ENCODE assay signal across 1 cellular context in the genomic region with DNA sequence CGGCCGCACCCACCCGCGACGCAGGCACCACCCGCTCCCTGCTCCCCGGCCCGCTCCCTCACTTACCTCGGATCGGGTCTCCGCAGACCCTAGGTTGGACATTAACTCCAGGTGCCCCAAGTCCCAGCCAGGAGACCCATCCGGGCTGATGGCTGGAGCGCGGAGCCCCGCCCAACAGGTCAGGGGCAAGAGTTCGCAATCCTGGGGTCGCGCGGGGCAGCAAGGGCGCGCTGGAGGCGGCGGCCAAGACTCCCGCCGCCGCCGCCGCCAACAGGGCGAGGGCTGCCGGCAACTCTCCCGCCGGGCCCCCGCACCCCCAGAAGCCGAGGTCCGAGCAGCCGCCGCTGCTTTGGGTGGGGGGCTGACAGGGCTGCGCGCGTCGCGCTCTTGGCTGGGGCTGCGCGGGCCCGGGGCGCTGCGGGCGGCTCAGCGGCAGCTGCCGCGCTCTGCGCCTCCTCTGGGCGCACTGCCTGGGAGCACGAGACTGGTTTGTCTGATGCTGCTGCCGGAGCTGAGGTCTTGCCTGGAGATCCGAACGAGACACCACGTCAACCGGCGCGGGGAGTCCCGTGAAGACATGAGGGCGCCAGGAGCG.
TF ChIP-seq lines count a peak whose summit lies in the region.

No MANE protein-coding gene starts in this region.

TF ChIP-seq in IMR-90, 13 proteins besides CTCF, POLR2A, EP300 and RAD21 (continued from another document):
- TF ChIP-seq, protein P1, sequence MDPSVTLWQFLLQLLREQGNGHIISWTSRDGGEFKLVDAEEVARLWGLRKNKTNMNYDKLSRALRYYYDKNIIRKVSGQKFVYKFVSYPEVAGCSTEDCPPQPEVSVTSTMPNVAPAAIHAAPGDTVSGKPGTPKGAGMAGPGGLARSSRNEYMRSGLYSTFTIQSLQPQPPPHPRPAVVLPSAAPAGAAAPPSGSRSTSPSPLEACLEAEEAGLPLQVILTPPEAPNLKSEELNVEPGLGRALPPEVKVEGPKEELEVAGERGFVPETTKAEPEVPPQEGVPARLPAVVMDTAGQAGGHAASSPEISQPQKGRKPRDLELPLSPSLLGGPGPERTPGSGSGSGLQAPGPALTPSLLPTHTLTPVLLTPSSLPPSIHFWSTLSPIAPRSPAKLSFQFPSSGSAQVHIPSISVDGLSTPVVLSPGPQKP (IDR thresholded peaks at IDR 0.05; ENCODE audit: borderline replicate concordance, low read depth, low read length) = no peak
- TF ChIP-seq, protein P2, sequence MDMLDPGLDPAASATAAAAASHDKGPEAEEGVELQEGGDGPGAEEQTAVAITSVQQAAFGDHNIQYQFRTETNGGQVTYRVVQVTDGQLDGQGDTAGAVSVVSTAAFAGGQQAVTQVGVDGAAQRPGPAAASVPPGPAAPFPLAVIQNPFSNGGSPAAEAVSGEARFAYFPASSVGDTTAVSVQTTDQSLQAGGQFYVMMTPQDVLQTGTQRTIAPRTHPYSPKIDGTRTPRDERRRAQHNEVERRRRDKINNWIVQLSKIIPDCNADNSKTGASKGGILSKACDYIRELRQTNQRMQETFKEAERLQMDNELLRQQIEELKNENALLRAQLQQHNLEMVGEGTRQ (IDR thresholded peaks at IDR 0.05; ENCODE audit: low read depth, low read length) = no peak
- TF ChIP-seq MAFK (IDR thresholded peaks at IDR 0.05; ENCODE audit: low read depth, low read length) = no peak
- no peak for TF ChIP-seq CHD1 (IDR thresholded peaks at IDR 0.05; ENCODE audit: low read depth, low read length)
